ENCODE assay signal across 1 cellular context in the genomic region with DNA sequence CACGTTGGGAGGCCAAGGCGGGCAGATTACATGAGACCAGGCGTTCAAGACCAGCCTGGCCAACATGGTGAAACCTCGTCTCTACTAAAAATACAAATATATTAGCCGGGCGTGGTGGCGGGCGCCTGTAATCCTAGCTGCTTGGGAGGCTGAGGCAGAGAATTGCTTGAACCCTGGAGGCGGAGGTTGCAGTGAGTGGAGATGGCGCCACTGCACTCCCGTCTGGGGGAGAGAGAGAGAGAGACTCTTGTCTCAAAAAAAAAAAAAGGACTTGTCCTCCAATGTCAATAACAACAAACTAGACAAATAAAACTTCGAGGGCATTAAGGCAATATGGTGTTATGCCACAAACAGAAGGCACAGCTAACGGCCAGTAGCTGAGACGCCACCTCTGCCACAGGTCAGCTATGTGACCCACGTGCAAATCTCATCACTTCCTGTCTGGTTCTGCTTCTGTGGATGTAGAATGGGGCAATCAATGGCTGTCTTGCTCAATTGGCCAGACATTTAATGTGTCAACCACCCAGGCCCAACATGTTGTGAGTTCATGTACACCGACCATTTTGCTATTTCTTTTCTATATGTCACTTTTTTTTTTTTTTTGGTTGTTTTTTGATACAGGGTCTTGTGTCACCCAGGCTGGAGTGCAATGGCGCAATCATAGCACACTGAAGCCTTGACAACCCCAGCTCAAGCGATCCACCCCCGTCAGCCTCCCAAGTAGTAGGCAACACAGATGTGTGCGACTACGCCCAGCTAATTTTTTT.
TF ChIP-seq lines count a peak whose summit lies in the region.

No MANE protein-coding gene starts in this region.

TF ChIP-seq in HepG2, 621 proteins besides CTCF, POLR2A, EP300 and RAD21 (continued from another document and continues in another):
- TF ChIP-seq, protein P1, sequence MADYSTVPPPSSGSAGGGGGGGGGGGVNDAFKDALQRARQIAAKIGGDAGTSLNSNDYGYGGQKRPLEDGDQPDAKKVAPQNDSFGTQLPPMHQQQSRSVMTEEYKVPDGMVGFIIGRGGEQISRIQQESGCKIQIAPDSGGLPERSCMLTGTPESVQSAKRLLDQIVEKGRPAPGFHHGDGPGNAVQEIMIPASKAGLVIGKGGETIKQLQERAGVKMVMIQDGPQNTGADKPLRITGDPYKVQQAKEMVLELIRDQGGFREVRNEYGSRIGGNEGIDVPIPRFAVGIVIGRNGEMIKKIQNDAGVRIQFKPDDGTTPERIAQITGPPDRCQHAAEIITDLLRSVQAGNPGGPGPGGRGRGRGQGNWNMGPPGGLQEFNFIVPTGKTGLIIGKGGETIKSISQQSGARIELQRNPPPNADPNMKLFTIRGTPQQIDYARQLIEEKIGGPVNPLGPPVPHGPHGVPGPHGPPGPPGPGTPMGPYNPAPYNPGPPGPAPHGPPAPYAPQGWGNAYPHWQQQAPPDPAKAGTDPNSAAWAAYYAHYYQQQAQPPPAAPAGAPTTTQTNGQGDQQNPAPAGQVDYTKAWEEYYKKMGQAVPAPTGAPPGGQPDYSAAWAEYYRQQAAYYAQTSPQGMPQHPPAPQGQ (CRISPR knock-in tag; IDR thresholded peaks at IDR 0.05; ENCODE audit: borderline replicate concordance) = peak; percentile 58; the same call in 1 of the 2 replicates
- TF ChIP-seq ZNF350 (CRISPR knock-in tag; IDR thresholded peaks at IDR 0.05; ENCODE audit: borderline replicate concordance, low read depth) = peak; percentile 58; the same call in 1 of the 2 replicates
- TF ChIP-seq, protein P2, sequence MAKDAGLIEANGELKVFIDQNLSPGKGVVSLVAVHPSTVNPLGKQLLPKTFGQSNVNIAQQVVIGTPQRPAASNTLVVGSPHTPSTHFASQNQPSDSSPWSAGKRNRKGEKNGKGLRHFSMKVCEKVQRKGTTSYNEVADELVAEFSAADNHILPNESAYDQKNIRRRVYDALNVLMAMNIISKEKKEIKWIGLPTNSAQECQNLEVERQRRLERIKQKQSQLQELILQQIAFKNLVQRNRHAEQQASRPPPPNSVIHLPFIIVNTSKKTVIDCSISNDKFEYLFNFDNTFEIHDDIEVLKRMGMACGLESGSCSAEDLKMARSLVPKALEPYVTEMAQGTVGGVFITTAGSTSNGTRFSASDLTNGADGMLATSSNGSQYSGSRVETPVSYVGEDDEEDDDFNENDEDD (CRISPR knock-in tag; IDR thresholded peaks at IDR 0.05; ENCODE audit: borderline replicate concordance) = peak; percentile 86; the same call in 1 of the 2 replicates
- peak; percentile 83; the same call in 1 of the 3 replicates for TF ChIP-seq MXI1 (IDR thresholded peaks at IDR 0.05; ENCODE audit: borderline replicate concordance, low read depth, low read length)
- TF ChIP-seq TP53 (CRISPR knock-in tag; conservative IDR thresholded peaks at IDR 0.05) = no peak; the same call in 1 of the 2 replicates
- no peak for TF ChIP-seq RARG (CRISPR knock-in tag; IDR thresholded peaks at IDR 0.05; ENCODE audit: low read depth)
- TF ChIP-seq ZNF260 (CRISPR knock-in tag; IDR thresholded peaks at IDR 0.05; ENCODE audit: borderline replicate concordance, low read depth) = no peak
- TF ChIP-seq AHR (CRISPR knock-in tag; IDR thresholded peaks at IDR 0.05) = peak; percentile 7
- no peak for TF ChIP-seq ZNF138 (CRISPR knock-in tag; IDR thresholded peaks at IDR 0.05; ENCODE audit: low read depth)
- TF ChIP-seq GABPB1 (CRISPR knock-in tag; IDR thresholded peaks at IDR 0.05) = peak; percentile 91
- TF ChIP-seq FOXA3 (CRISPR knock-in tag; IDR thresholded peaks at IDR 0.05) = peak; percentile 84
- TF ChIP-seq SALL1 (CRISPR knock-in tag; IDR thresholded peaks at IDR 0.05) = peak; percentile 86
- TF ChIP-seq, protein P3, sequence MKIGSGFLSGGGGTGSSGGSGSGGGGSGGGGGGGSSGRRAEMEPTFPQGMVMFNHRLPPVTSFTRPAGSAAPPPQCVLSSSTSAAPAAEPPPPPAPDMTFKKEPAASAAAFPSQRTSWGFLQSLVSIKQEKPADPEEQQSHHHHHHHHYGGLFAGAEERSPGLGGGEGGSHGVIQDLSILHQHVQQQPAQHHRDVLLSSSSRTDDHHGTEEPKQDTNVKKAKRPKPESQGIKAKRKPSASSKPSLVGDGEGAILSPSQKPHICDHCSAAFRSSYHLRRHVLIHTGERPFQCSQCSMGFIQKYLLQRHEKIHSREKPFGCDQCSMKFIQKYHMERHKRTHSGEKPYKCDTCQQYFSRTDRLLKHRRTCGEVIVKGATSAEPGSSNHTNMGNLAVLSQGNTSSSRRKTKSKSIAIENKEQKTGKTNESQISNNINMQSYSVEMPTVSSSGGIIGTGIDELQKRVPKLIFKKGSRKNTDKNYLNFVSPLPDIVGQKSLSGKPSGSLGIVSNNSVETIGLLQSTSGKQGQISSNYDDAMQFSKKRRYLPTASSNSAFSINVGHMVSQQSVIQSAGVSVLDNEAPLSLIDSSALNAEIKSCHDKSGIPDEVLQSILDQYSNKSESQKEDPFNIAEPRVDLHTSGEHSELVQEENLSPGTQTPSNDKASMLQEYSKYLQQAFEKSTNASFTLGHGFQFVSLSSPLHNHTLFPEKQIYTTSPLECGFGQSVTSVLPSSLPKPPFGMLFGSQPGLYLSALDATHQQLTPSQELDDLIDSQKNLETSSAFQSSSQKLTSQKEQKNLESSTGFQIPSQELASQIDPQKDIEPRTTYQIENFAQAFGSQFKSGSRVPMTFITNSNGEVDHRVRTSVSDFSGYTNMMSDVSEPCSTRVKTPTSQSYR (CRISPR knock-in tag; IDR thresholded peaks at IDR 0.05; ENCODE audit: borderline replicate concordance) = peak; percentile 79
- TF ChIP-seq, protein P4, sequence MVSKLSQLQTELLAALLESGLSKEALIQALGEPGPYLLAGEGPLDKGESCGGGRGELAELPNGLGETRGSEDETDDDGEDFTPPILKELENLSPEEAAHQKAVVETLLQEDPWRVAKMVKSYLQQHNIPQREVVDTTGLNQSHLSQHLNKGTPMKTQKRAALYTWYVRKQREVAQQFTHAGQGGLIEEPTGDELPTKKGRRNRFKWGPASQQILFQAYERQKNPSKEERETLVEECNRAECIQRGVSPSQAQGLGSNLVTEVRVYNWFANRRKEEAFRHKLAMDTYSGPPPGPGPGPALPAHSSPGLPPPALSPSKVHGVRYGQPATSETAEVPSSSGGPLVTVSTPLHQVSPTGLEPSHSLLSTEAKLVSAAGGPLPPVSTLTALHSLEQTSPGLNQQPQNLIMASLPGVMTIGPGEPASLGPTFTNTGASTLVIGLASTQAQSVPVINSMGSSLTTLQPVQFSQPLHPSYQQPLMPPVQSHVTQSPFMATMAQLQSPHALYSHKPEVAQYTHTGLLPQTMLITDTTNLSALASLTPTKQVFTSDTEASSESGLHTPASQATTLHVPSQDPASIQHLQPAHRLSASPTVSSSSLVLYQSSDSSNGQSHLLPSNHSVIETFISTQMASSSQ (IDR thresholded peaks at IDR 0.05; ENCODE audit: low read depth) = peak; percentile 56
- TF ChIP-seq, protein P4 (CRISPR knock-in tag; IDR thresholded peaks at IDR 0.05; ENCODE audit: borderline replicate concordance) = no peak
- TF ChIP-seq POLR2AphosphoS5 (IDR thresholded peaks at IDR 0.05; ENCODE audit: low read depth, low read length) = peak; percentile 81
- TF ChIP-seq, protein P5, sequence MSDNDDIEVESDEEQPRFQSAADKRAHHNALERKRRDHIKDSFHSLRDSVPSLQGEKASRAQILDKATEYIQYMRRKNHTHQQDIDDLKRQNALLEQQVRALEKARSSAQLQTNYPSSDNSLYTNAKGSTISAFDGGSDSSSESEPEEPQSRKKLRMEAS (IDR thresholded peaks at IDR 0.05) = peak; percentile 95
- TF ChIP-seq, protein P6, sequence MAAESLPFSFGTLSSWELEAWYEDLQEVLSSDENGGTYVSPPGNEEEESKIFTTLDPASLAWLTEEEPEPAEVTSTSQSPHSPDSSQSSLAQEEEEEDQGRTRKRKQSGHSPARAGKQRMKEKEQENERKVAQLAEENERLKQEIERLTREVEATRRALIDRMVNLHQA (CRISPR knock-in tag; IDR thresholded peaks at IDR 0.05) = no peak
- 0 out of 2 replicates have a peak, but pooled peaks have one; percentile 38 for TF ChIP-seq KAT7 (CRISPR knock-in tag; IDR thresholded peaks at IDR 0.05; ENCODE audit: borderline replicate concordance)
- peak; percentile 32 for TF ChIP-seq SOX13 (IDR thresholded peaks at IDR 0.05)
- TF ChIP-seq SOX13 (CRISPR knock-in tag; conservative IDR thresholded peaks at IDR 0.05 in 1 of 2, IDR thresholded peaks at IDR 0.05 in 1 of 2) = peak in 1 of 2 experiments; percentile 70; a peak in 2 of 4 replicates
- no peak for TF ChIP-seq TCF12 (IDR thresholded peaks at IDR 0.05)
- TF ChIP-seq TCF12 (CRISPR knock-in tag; IDR thresholded peaks at IDR 0.05) = no peak
- TF ChIP-seq KLF9 (CRISPR knock-in tag; IDR thresholded peaks at IDR 0.05; ENCODE audit: low read depth) = peak; percentile 55; the same call in 1 of the 2 replicates
- TF ChIP-seq SMARCE1 (IDR thresholded peaks at IDR 0.05; ENCODE audit: borderline replicate concordance) = no peak
- peak; percentile 92 for TF ChIP-seq ERF (CRISPR knock-in tag; IDR thresholded peaks at IDR 0.05)
- TF ChIP-seq, protein P7, sequence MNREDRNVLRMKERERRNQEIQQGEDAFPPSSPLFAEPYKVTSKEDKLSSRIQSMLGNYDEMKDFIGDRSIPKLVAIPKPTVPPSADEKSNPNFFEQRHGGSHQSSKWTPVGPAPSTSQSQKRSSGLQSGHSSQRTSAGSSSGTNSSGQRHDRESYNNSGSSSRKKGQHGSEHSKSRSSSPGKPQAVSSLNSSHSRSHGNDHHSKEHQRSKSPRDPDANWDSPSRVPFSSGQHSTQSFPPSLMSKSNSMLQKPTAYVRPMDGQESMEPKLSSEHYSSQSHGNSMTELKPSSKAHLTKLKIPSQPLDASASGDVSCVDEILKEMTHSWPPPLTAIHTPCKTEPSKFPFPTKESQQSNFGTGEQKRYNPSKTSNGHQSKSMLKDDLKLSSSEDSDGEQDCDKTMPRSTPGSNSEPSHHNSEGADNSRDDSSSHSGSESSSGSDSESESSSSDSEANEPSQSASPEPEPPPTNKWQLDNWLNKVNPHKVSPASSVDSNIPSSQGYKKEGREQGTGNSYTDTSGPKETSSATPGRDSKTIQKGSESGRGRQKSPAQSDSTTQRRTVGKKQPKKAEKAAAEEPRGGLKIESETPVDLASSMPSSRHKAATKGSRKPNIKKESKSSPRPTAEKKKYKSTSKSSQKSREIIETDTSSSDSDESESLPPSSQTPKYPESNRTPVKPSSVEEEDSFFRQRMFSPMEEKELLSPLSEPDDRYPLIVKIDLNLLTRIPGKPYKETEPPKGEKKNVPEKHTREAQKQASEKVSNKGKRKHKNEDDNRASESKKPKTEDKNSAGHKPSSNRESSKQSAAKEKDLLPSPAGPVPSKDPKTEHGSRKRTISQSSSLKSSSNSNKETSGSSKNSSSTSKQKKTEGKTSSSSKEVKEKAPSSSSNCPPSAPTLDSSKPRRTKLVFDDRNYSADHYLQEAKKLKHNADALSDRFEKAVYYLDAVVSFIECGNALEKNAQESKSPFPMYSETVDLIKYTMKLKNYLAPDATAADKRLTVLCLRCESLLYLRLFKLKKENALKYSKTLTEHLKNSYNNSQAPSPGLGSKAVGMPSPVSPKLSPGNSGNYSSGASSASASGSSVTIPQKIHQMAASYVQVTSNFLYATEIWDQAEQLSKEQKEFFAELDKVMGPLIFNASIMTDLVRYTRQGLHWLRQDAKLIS (CRISPR knock-in tag; IDR thresholded peaks at IDR 0.05) = peak; percentile 80; the same call in 1 of the 2 replicates
- TF ChIP-seq ZNF543 (CRISPR knock-in tag; IDR thresholded peaks at IDR 0.05) = no peak
- peak; percentile 97 for TF ChIP-seq BRCA1 (CRISPR knock-in tag; IDR thresholded peaks at IDR 0.05)
- TF ChIP-seq FOSL2 (CRISPR knock-in tag; IDR thresholded peaks at IDR 0.05) = peak; percentile 81
- TF ChIP-seq, protein P8, sequence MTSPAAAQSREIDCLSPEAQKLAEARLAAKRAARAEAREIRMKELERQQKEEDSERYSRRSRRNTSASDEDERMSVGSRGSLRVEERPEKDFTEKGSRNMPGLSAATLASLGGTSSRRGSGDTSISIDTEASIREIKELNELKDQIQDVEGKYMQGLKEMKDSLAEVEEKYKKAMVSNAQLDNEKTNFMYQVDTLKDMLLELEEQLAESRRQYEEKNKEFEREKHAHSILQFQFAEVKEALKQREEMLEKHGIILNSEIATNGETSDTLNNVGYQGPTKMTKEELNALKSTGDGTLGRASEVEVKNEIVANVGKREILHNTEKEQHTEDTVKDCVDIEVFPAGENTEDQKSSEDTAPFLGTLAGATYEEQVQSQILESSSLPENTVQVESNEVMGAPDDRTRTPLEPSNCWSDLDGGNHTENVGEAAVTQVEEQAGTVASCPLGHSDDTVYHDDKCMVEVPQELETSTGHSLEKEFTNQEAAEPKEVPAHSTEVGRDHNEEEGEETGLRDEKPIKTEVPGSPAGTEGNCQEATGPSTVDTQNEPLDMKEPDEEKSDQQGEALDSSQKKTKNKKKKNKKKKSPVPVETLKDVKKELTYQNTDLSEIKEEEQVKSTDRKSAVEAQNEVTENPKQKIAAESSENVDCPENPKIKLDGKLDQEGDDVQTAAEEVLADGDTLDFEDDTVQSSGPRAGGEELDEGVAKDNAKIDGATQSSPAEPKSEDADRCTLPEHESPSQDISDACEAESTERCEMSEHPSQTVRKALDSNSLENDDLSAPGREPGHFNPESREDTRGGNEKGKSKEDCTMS (CRISPR knock-in tag; conservative IDR thresholded peaks at IDR 0.05) = 0 out of 2 replicates have a peak, but pooled peaks have one; percentile 15
- peak; percentile 79; the same call in 1 of the 2 replicates for TF ChIP-seq ZNF878 (CRISPR knock-in tag; IDR thresholded peaks at IDR 0.05)
- TF ChIP-seq NFKBIZ (CRISPR knock-in tag; IDR thresholded peaks at IDR 0.05) = peak; percentile 70
- TF ChIP-seq, protein P9, sequence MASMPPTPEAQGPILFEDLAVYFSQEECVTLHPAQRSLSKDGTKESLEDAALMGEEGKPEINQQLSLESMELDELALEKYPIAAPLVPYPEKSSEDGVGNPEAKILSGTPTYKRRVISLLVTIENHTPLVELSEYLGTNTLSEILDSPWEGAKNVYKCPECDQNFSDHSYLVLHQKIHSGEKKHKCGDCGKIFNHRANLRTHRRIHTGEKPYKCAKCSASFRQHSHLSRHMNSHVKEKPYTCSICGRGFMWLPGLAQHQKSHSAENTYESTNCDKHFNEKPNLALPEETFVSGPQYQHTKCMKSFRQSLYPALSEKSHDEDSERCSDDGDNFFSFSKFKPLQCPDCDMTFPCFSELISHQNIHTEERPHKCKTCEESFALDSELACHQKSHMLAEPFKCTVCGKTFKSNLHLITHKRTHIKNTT (CRISPR knock-in tag; IDR thresholded peaks at IDR 0.05) = no peak
